19 cellular contexts compared by ENCODE assay signal in the genomic region with DNA sequence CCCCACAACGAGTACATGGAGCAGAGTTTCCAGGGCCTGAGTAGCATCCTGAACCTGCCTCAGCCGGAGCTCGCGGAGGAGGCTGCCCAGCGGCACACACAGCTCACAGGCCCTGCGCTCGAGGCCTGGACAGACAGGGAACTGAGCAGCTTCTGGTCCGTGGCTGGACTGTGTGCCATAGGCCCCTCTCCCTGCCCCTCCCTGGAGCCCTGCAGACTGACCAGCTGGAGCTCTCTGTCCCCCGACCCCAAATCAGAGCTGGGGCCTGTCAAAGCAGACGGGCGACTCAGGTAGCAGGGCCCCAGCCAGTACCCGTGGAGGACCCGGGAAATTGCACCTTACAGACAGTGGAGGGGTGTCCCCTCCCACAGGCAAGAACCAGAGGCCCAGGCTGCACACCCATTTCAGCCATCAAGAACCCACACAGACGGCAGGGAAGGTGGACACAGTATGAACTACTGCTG.
"Had no signal": no experiment of that assay in that cellular context is flagged by ENCODE, and none has a peak within 500 bp of the region (broad histone marks: within the 10 kb centered on the region; RNA-seq: fewer than 3 reads in every experiment).

No MANE protein-coding gene starts in this region.

- H3K4me1 ChIP-seq: SJCRH30 had no signal

- ATAC-seq: natural killer cell had no signal

- H3K9me3 Mint-ChIP-seq: activated CD4-positive, alpha-beta T cell treated with anti-CD3 and anti-CD28 coated beads, Interleukin-2, amount 10 ng/mL, durations not matched to agents 24 days and 14 days; activated naive CD4-positive, alpha-beta T cell treated with anti-CD3 and anti-CD28 coated beads, Interleukin-2, amount 50 U/mL, for 24 hours; activated T-helper 1 cell treated with anti-CD3 and anti-CD28 coated beads, Interleukin-12 subunit alpha, Interleukin-12 subunit beta, Interleukin-2, Interleukin-4 antibody, amounts not matched to agents 30 ng/mL and 10 ng/mL and 1 ng/mL, durations not matched to agents 14 hours and 24 hours and 36 hours; natural killer cell; T-helper 2 cell treated with Interferon-gamma antibody and Interleukin-4, amounts not matched to agents 5 μg/mL and 100 μg/mL, for 36 hours had no signal

- H3K4me3 Mint-ChIP-seq: activated CD4-positive, alpha-beta T cell treated with anti-CD3 and anti-CD28 coated beads, Interleukin-2, amount 10 ng/mL, durations not matched to agents 24 days and 14 days; activated naive CD4-positive, alpha-beta T cell treated with anti-CD3 and anti-CD28 coated beads, Interleukin-2, amount 50 U/mL, for 24 hours; activated T-helper 1 cell treated with anti-CD3 and anti-CD28 coated beads, Interleukin-12 subunit alpha, Interleukin-12 subunit beta, Interleukin-2, Interleukin-4 antibody, amounts not matched to agents 30 ng/mL and 10 ng/mL and 1 ng/mL, durations not matched to agents 14 hours and 24 hours and 36 hours; natural killer cell; T-helper 2 cell treated with Interferon-gamma antibody and Interleukin-4, amounts not matched to agents 5 μg/mL and 100 μg/mL, for 36 hours had no signal

- DNase-seq: activated CD4-positive, alpha-beta T cell treated with anti-CD3 and anti-CD28 coated beads, Interleukin-2, amount 10 ng/mL, durations not matched to agents 24 days and 14 days; activated CD4-positive, CD25-positive, alpha-beta regulatory T cell; anterior cingulate cortex; brain microvascular endothelial cell; cortex of kidney; effector CD4-positive, alpha-beta T cell; foreskin fibroblast; mesenchymal stem cell; natural killer cell; SJCRH30; stimulated activated CD4-positive, alpha-beta T cell treated with anti-CD3 and anti-CD28 coated beads, Interleukin-15, amount 100 ng/mL, for 24 hours; stimulated activated CD4-positive, alpha-beta T cell treated with anti-CD3 and anti-CD28 coated beads, Interleukin-4, amount 100 ng/mL, for 1 hour; stimulated activated naive CD4-positive, alpha-beta T cell treated with Interleukin-2 at 50 U/mL for 16 hours; SW 1271 had no signal

- H3K4me3 ChIP-seq: SJCRH30, upper lobe of left lung had no signal

- H3K36me3 Mint-ChIP-seq: activated naive CD4-positive, alpha-beta T cell treated with anti-CD3 and anti-CD28 coated beads, Interleukin-2, amount 50 U/mL, for 24 hours; natural killer cell had no signal

- H3K9me3 ChIP-seq: neutrophil, SJCRH30, upper lobe of left lung had no signal

- H3K27ac Mint-ChIP-seq: activated CD4-positive, alpha-beta T cell treated with anti-CD3 and anti-CD28 coated beads, Interleukin-2, amount 10 ng/mL, durations not matched to agents 24 days and 14 days; activated naive CD4-positive, alpha-beta T cell treated with anti-CD3 and anti-CD28 coated beads, Interleukin-2, amount 50 U/mL, for 24 hours; activated T-helper 1 cell treated with anti-CD3 and anti-CD28 coated beads, Interleukin-12 subunit alpha, Interleukin-12 subunit beta, Interleukin-2, Interleukin-4 antibody, amounts not matched to agents 30 ng/mL and 10 ng/mL and 1 ng/mL, durations not matched to agents 14 hours and 24 hours and 36 hours had no signal

- H3K27me3 ChIP-seq: brain microvascular endothelial cell, neutrophil, SJCRH30, upper lobe of left lung had no signal

- H3K27ac ChIP-seq: brain microvascular endothelial cell, neutrophil, SJCRH30, upper lobe of left lung had no signal

- H3K27me3 Mint-ChIP-seq: activated CD4-positive, alpha-beta T cell treated with anti-CD3 and anti-CD28 coated beads, Interleukin-2, amount 10 ng/mL, durations not matched to agents 24 days and 14 days; activated naive CD4-positive, alpha-beta T cell treated with anti-CD3 and anti-CD28 coated beads, Interleukin-2, amount 50 U/mL, for 24 hours had no signal
